ENCODE assay signal across 8 cellular contexts in the genomic region with DNA sequence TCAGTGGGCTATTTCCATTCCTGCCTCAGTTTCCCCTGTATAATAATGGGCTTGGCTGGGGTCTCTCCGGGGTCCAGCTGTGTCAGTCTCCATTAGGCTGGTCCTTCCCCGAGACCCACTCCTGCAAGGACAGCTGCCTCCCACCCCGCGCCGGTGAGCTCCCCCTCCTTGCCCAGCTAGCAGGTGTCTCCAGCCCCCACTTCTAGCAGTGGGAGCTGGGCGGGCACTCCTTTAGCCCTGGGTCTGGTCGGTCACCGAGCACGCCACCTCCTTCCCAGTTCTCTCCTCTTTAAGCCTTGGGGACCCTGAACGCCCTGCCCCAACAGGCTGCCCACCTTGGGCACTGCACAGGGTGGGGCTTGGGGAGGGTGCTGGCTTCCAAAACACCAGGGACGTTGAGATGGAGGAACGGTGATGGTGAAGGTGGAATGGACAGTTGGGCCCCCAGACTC. TPM values are rescaled to one million over a fixed set of nuclear protein-coding genes. Genes with fewer than 3 reads are reported as not detected.
A peak's percentile ranks its signal among the peaks of the same experiment; 100 is the strongest.
DNase-seq lines count a peak whose midpoint lies in the region; ATAC-seq and TF ChIP-seq lines count a peak whose summit lies in the region.

No MANE protein-coding gene starts in this region.

- H3K9ac ChIP-seq in H9 (ENCODE audit: extremely low read depth, insufficient read length, low read length) (no peak overlapping the region), skeletal muscle satellite cell (ENCODE audit: low read depth, low read length) (peak overlapping the region; percentile 78)

- H3K27me3 Mint-ChIP-seq in H9 (ENCODE audit: low read depth) = peaks cover 87% of the 10 kb centered on the region

- no peak overlapping the region for H3K14ac ChIP-seq in H9 (ENCODE audit: insufficient read depth, low read length)

- H3K4me1 Mint-ChIP-seq in H9 = peaks cover 14 to 21% of the 10 kb centered on the region in 2 experiments

- H4K8ac ChIP-seq in H9 (replicated peaks; ENCODE audit: insufficient read length, low read depth, low read length) = no peak overlapping the region

- H2BK120ac ChIP-seq in H9 (ENCODE audit: low read depth, low read length, poor library complexity, severe bottlenecking) = no peak overlapping the region

- H2AFZ ChIP-seq in H9 (ENCODE audit: low read length) = no peak overlapping the region

- H3K9me3 ChIP-seq in H9 (ENCODE audit: control insufficient read depth, low read depth, low read length) (no peaks in the 10 kb centered on the region), WERI-Rb-1 (ENCODE audit: severe bottlenecking) (no peaks in the 10 kb centered on the region), heart right ventricle (no peaks in the 10 kb centered on the region), skeletal muscle satellite cell (replicated peaks; ENCODE audit: low read length) (no peaks in the 10 kb centered on the region)

- no peak overlapping the region for H2BK20ac ChIP-seq in H9 (ENCODE audit: low read depth, low read length, poor library complexity, severe bottlenecking)

- DNase-seq in H9 (peak; percentile 36), WERI-Rb-1 (peak; percentile 51), heart right ventricle (peak in 1 of 2 donors; percentile 13), retina (no peak)

- H2BK5ac ChIP-seq in H9 (ENCODE audit: insufficient read length, low read length) = no peak overlapping the region

- no peaks in the 10 kb centered on the region for H4K20me1 ChIP-seq in H9 (ENCODE audit: control insufficient read depth, insufficient read depth, insufficient read length)

- H3K27ac ChIP-seq in H9 (ENCODE audit: insufficient read length, low read depth, low read length) = no peak overlapping the region
- peak overlapping the region; percentile 92 for H3K27ac ChIP-seq in WERI-Rb-1
- peak overlapping the region in 8 of 10 donors; percentile 7 to 90 (median 86) for H3K27ac ChIP-seq in heart right ventricle

- H3K23ac ChIP-seq in H9 (ENCODE audit: insufficient read length, low read depth, low read length) = no peak overlapping the region

- peaks cover 18% of the 10 kb centered on the region for H3K23me2 ChIP-seq in H9 (ENCODE audit: insufficient read length, low read depth, low read length, poor library complexity, severe bottlenecking)

- no peak overlapping the region for H2AK5ac ChIP-seq in H9 (ENCODE audit: insufficient read length, low read length)

- peak overlapping the region; percentile 91 for H3K4me3 ChIP-seq in WERI-Rb-1 (ENCODE audit: low read depth, low read length)
- H3K4me3 ChIP-seq in heart right ventricle = peak overlapping the region in 9 of 10 donors; percentile 44 to 81 (median 66)
- peak overlapping the region; percentile 76 for H3K4me3 ChIP-seq in skeletal muscle satellite cell (ENCODE audit: low read length)

- ATAC-seq in heart right ventricle (no peak), GM21619 (IDR thresholded peaks at IDR 0.05; ENCODE audit: unreplicated experiment) (no peak), HG03432 (IDR thresholded peaks at IDR 0.05; ENCODE audit: unreplicated experiment) (no peak), GM21825 (IDR thresholded peaks at IDR 0.05; ENCODE audit: unreplicated experiment) (no peak)

- H3K56ac ChIP-seq in H9 (ENCODE audit: insufficient read length, low read depth, low read length) = no peak overlapping the region

- no peak overlapping the region for H4K91ac ChIP-seq in H9 (ENCODE audit: insufficient read length, low read depth, low read length)

- H3K4ac ChIP-seq in H9 (ENCODE audit: low read depth, low read length) = no peak overlapping the region

- H2BK15ac ChIP-seq in H9 (ENCODE audit: low read depth, low read length) = no peak overlapping the region

- H3T11ph ChIP-seq in H9 (ENCODE audit: low read length) = no peak overlapping the region

- H4K5ac ChIP-seq in H9 (ENCODE audit: insufficient read length, low read depth, low read length) = no peak overlapping the region

- no peak overlapping the region for H2BK12ac ChIP-seq in H9 (ENCODE audit: insufficient read length, low read depth, low read length)

- intact Hi-C loops in heart right ventricle (cut with DNase I) = loop anchor here in 8 of 10 donors (2.0 to 10.0 kb wide), 8 partner anchors 142 to 695 kb away; partner anchors contain the start of gene MED13 (in 2 of the 8)

- H3K79me2 ChIP-seq in H9 (ENCODE audit: insufficient read depth, low read length) = no peaks in the 10 kb centered on the region

- H3K27ac Mint-ChIP-seq in H9 = no peak overlapping the region; a peak in 1 of 7 replicates

- no peaks in the 10 kb centered on the region for H3K36me3 ChIP-seq in WERI-Rb-1
- H3K36me3 ChIP-seq in heart right ventricle = peaks cover 0 to 11% (median 0%) of the 10 kb centered on the region in 9 donors
- peaks cover 27% of the 10 kb centered on the region for H3K36me3 ChIP-seq in skeletal muscle satellite cell (ENCODE audit: insufficient read depth, low read length)

- no peak for TF ChIP-seq CTCF in H9 (conservative IDR thresholded peaks at IDR 0.05)
- no peak for TF ChIP-seq CTCF in WERI-Rb-1 (IDR thresholded peaks at IDR 0.05; ENCODE audit: low read depth, low read length)
- no peak for TF ChIP-seq CTCF in heart right ventricle (IDR thresholded peaks at IDR 0.05)

- peaks cover 66% of the 10 kb centered on the region for H3K27me3 ChIP-seq in H9 (ENCODE audit: insufficient read depth, low read length)
- H3K27me3 ChIP-seq in WERI-Rb-1 (ENCODE audit: insufficient read depth, low read depth, severe bottlenecking) = peaks cover 8% of the 10 kb centered on the region
- H3K27me3 ChIP-seq in heart right ventricle = peaks cover 6 to 86% (median 43%) of the 10 kb centered on the region in 7 donors
- H3K27me3 ChIP-seq in skeletal muscle satellite cell (ENCODE audit: control insufficient read depth, insufficient read depth, low read length) = no peaks in the 10 kb centered on the region

- no peaks in the 10 kb centered on the region; a peak in 1 of 5 replicates for H3K9me3 Mint-ChIP-seq in H9

- no peaks in the 10 kb centered on the region for H3K79me1 ChIP-seq in H9 (ENCODE audit: insufficient read depth, low read depth, low read length, poor library complexity, severe bottlenecking)

- no peaks in the 10 kb centered on the region; a peak in 1 of 7 replicates for H3K36me3 Mint-ChIP-seq in H9 (ENCODE audit: insufficient read depth in 1 of 3, low read depth in 3 of 3)

- H3K4me1 ChIP-seq in H9 (ENCODE audit: insufficient read depth, low read length) = peaks cover 2% of the 10 kb centered on the region; the same call in 1 of the 2 replicates
- peaks cover 9 to 76% (median 58%) of the 10 kb centered on the region in 9 donors for H3K4me1 ChIP-seq in heart right ventricle
- peaks cover 30% of the 10 kb centered on the region for H3K4me1 ChIP-seq in skeletal muscle satellite cell (ENCODE audit: control insufficient read depth, insufficient read depth, low read length)

- H3K18ac ChIP-seq in H9 (ENCODE audit: insufficient read length, low read depth, low read length) = no peak overlapping the region

- H3K4me2 ChIP-seq in H9 (ENCODE audit: insufficient read depth, insufficient read length, low read length) = peak overlapping the region; percentile 55
- peak overlapping the region; percentile 93 for H3K4me2 ChIP-seq in skeletal muscle satellite cell (ENCODE audit: low read length)

- WGBS in H9 (ENCODE audit: extremely low coverage, insufficient read length, low lambda C conversion rate) = no CpG with 5 or more reads among the region's 12 CpGs
- 15 to 21% methylated on average over 12 of the region's 12 CpGs for WGBS in heart right ventricle, 2 donors

- H3K4me3 Mint-ChIP-seq in H9 = peak overlapping the region; percentile 41 to 74

RNA-seq across cellular contexts. Expression of gene TBX2, which starts 10.5 kb away (rescaled TPM):
- total RNA-seq in H9 (2021) = not detected in 2 replicates
- total RNA-seq in heart right ventricle = 10 to 100 TPM in 5 of 10 donors, 1 to 10 TPM in 5; 4.6 to 21.8 (median 10.0) TPM
- 10 to 100 TPM; 13.4 to 31.1 TPM for polyA plus RNA-seq in heart right ventricle
- 32.4 and 33.0 TPM in 2 replicates for total RNA-seq in skeletal muscle satellite cell (2012; rRNA removed)

RNA-seq across cellular contexts. Expression of gene TBX4, which starts 42.1 kb away (rescaled TPM):
- total RNA-seq in H9 (2021) = not detected in 2 replicates
- not detected for total RNA-seq in heart right ventricle
- polyA plus RNA-seq in heart right ventricle = under 1 TPM in 1 of 2 donors, not detected in 1; 0.03 TPM
- total RNA-seq in skeletal muscle satellite cell (2012; rRNA removed) = under 0.01 and 0.51 TPM in 2 replicates
